ENCODE assay signal across 8 cellular contexts in genomic region chr12:55966408-55967281, GRCh38. TPM values are rescaled to one million over a fixed set of nuclear protein-coding genes. Genes with fewer than 3 reads are reported as not detected.
DNase-seq lines count a peak whose midpoint lies in the region; ATAC-seq and TF ChIP-seq lines count a peak whose summit lies in the region.

CDK2 (plus strand) TSS chr12:55966830; CDS start chr12:55967009, 179 bp downstream.

- H3K27me3 ChIP-seq in Caco-2 (replicated peaks; ENCODE audit: control insufficient read depth, insufficient read depth, low read length) (no peaks in the 10 kb centered on the region), endodermal cell (ENCODE audit: control insufficient read depth, insufficient read depth, low read length, poor library complexity, severe bottlenecking) (no peaks in the 10 kb centered on the region)

- DNase-seq in Caco-2 (peak; percentile 91 to 96), GM20000 (ENCODE audit: low spot score) (peak; percentile 91), HT-29 (ENCODE audit: low spot score) (peak; percentile 93), NOMO-1 treated with dmso at 0.1 percent for 144 hours (lab: John Stamatoyannopoulos, UW; ENCODE audit: unreplicated experiment) (peak; percentile 82), endodermal cell (peak; percentile 99)
- peak; percentile 95 for DNase-seq in activated CD8-positive, alpha-beta memory T cell treated with anti-CD3 and anti-CD28 coated beads, Interleukin-2, amount 10 ng/mL, durations not matched to agents 7 days and 5 days
- DNase-seq in stimulated activated CD8-positive, alpha-beta memory T cell treated with anti-CD3 and anti-CD28 coated beads, Interleukin-15, amount 100 ng/mL, for 24 hours (ENCODE audit: low read depth): peak; percentile 88

- no peak for TF ChIP-seq CTCF in Caco-2 (IDR thresholded peaks at IDR 0.05; ENCODE audit: insufficient read depth in 1 of 2, low read depth in 1 of 2, low read length in 1 of 2, severe bottlenecking in 1 of 2, unreplicated experiment in 1 of 2)
- TF ChIP-seq CTCF in GM20000 (IDR thresholded peaks at IDR 0.05; ENCODE audit: extremely low read depth, missing control alignments): no peak
- no peak for TF ChIP-seq CTCF in endodermal cell (conservative IDR thresholded peaks at IDR 0.05)

- H3K9me3 Mint-ChIP-seq in Caco-2 (ENCODE audit: unreplicated experiment) (no peaks in the 10 kb centered on the region), endodermal cell (no peaks in the 10 kb centered on the region)
- H3K9me3 Mint-ChIP-seq in activated CD8-positive, alpha-beta memory T cell treated with anti-CD3 and anti-CD28 coated beads, Interleukin-2, amount 10 ng/mL, durations not matched to agents 7 days and 5 days (ENCODE audit: low read depth): no peaks in the 10 kb centered on the region

- CTCF ChIA-PET in Caco-2 (lab: Charles Lee): interaction anchor here (0.7 to 0.9 kb wide), 2 partner anchors 10 to 1249 kb away, joined by 3 to 8 read pairs; no protein-coding TSS in a partner anchor
- CTCF ChIA-PET in activated CD8-positive, alpha-beta memory T cell treated with anti-CD3 and anti-CD28 coated beads, Interleukin-2, amount 10 ng/mL, durations not matched to agents 7 days and 5 days (lab: Charles Lee): interaction anchor here (1.2 to 1.7 kb wide), 4 partner anchors 11 to 74 kb away, joined by 3 to 9 read pairs (median 4); no protein-coding TSS in a partner anchor

- no peaks in the 10 kb centered on the region for H3K9me3 ChIP-seq in Caco-2
- no peaks in the 10 kb centered on the region for H3K9me3 ChIP-seq in endodermal cell (ENCODE audit: control insufficient read depth, low read length)
- H3K9me3 ChIP-seq in mesodermal cell (ENCODE audit: control insufficient read depth, low read length): no peaks in the 10 kb centered on the region

- no peaks in the 10 kb centered on the region for H3K27me3 Mint-ChIP-seq in Caco-2 (ENCODE audit: insufficient read depth, unreplicated experiment)
- no peaks in the 10 kb centered on the region for H3K27me3 Mint-ChIP-seq in activated CD8-positive, alpha-beta memory T cell treated with anti-CD3 and anti-CD28 coated beads, Interleukin-2, amount 10 ng/mL, durations not matched to agents 7 days and 5 days
- no peaks in the 10 kb centered on the region for H3K27me3 Mint-ChIP-seq in endodermal cell (ENCODE audit: insufficient read depth)

- POLR2A ChIA-PET in Caco-2 (lab: Charles Lee): interaction anchor here (0.5 to 1.6 kb wide), 2 partner anchors 8 to 73 kb away, joined by 3 to 5 read pairs; partner anchors contain the start of gene RAB5B

- H3K4me3 Mint-ChIP-seq in Caco-2 (ENCODE audit: unreplicated experiment): peak within 1 kb of the TSS; percentile 98
- H3K4me3 Mint-ChIP-seq in activated CD8-positive, alpha-beta memory T cell treated with anti-CD3 and anti-CD28 coated beads, Interleukin-2, amount 10 ng/mL, durations not matched to agents 7 days and 5 days: peak within 1 kb of the TSS; percentile 98
- peak within 1 kb of the TSS; percentile 98 for H3K4me3 Mint-ChIP-seq in endodermal cell

- H3K27ac ChIP-seq in endodermal cell (ENCODE audit: low read depth, low read length) (peak within 1 kb of the TSS; percentile 79), mesodermal cell (ENCODE audit: low read depth, low read length, severe bottlenecking) (peak within 1 kb of the TSS; percentile 80)

- H3K36me3 ChIP-seq in Caco-2 (ENCODE audit: control insufficient read depth, insufficient read depth, low read length) (no peaks in the 10 kb centered on the region), endodermal cell (ENCODE audit: control insufficient read depth, insufficient read depth, low read length) (peaks cover 31% of the 10 kb centered on the region), mesodermal cell (ENCODE audit: control insufficient read depth, insufficient read depth, low read length) (peaks cover 39% of the 10 kb centered on the region)

- peak within 1 kb of the TSS; percentile 81 for H3K9ac ChIP-seq in endodermal cell (ENCODE audit: extremely low read depth, low read length, poor library complexity, severe bottlenecking)

- peaks cover 33% of the 10 kb centered on the region for H3K4me1 ChIP-seq in Caco-2
- peaks cover 10% of the 10 kb centered on the region for H3K4me1 ChIP-seq in endodermal cell (ENCODE audit: control insufficient read depth, insufficient read depth, low read length)
- peaks cover 19% of the 10 kb centered on the region for H3K4me1 ChIP-seq in mesodermal cell (ENCODE audit: control insufficient read depth, insufficient read depth, low read length, poor library complexity, severe bottlenecking)

- H3K4me3 ChIP-seq in Caco-2 (ENCODE audit: low read depth, low read length): peak within 1 kb of the TSS; percentile 90
- peak within 1 kb of the TSS; percentile 93 for H3K4me3 ChIP-seq in endodermal cell (ENCODE audit: low read length)
- peak within 1 kb of the TSS; percentile 91 for H3K4me3 ChIP-seq in mesodermal cell (ENCODE audit: extremely low read depth, insufficient read depth, low read length, poor library complexity, severe bottlenecking)

- H3K36me3 Mint-ChIP-seq in Caco-2 (ENCODE audit: insufficient read depth, unreplicated experiment) (peaks cover 52% of the 10 kb centered on the region), endodermal cell (ENCODE audit: low read depth) (peaks cover 18% of the 10 kb centered on the region)
- peaks cover 24% of the 10 kb centered on the region for H3K36me3 Mint-ChIP-seq in activated CD8-positive, alpha-beta memory T cell treated with anti-CD3 and anti-CD28 coated beads, Interleukin-2, amount 10 ng/mL, durations not matched to agents 7 days and 5 days

- H3K27ac Mint-ChIP-seq in Caco-2 (ENCODE audit: unreplicated experiment): peak within 1 kb of the TSS; percentile 95
- peak within 1 kb of the TSS; percentile 83 for H3K27ac Mint-ChIP-seq in activated CD8-positive, alpha-beta memory T cell treated with anti-CD3 and anti-CD28 coated beads, Interleukin-2, amount 10 ng/mL, durations not matched to agents 7 days and 5 days
- H3K27ac Mint-ChIP-seq in endodermal cell: peak within 1 kb of the TSS; percentile 95

- 1 to 3% methylated on average over 15 to 43 of the region's 45 CpGs for WGBS in endodermal cell (ENCODE audit: insufficient coverage in 1 of 2, insufficient read length in 1 of 2), 2 experiments
- 1% methylated on average over 36 to 37 of the region's 45 CpGs for WGBS in mesodermal cell (ENCODE audit: insufficient coverage in 2 of 2), 2 experiments

- BruUV-seq in Caco-2 (replicated peaks; lab: Mats Ljungman, UMichigan): TSS peak; percentile 61

- H3K4me1 Mint-ChIP-seq in Caco-2 (ENCODE audit: low read depth, unreplicated experiment) (peaks cover 23% of the 10 kb centered on the region), endodermal cell (peaks cover 29% of the 10 kb centered on the region)
- H3K4me1 Mint-ChIP-seq in activated CD8-positive, alpha-beta memory T cell treated with anti-CD3 and anti-CD28 coated beads, Interleukin-2, amount 10 ng/mL, durations not matched to agents 7 days and 5 days: peaks cover 40% of the 10 kb centered on the region

- ATAC-seq in activated CD8-positive, alpha-beta memory T cell treated with anti-CD3 and anti-CD28 coated beads, Interleukin-2, amount 10 ng/mL, durations not matched to agents 7 days and 5 days: peak; percentile 97

- intact Hi-C loops in Caco-2 (cut with micrococcal nuclease; ENCODE audit: unreplicated experiment): loop anchor here (1.0 kb wide), 1 partner anchor 10 kb away; no protein-coding TSS in a partner anchor

RNA-seq across cellular contexts. Expression of gene CDK2, which starts in this region (rescaled TPM):
- total RNA-seq in Caco-2 (2022) (103 and 110 TPM in 2 replicates), endodermal cell (10 to 100 TPM; 60.8 to 69.8 TPM)
- total RNA-seq in HT-29 (2014; rRNA removed; shearing (Covaris generic)): 46.8 and 49.4 TPM in 2 replicates
- 100 to 1,000 TPM; 146 to 158 TPM for total RNA-seq in activated CD8-positive, alpha-beta memory T cell treated with anti-CD3 and anti-CD28 coated beads, Interleukin-2, amount 10 ng/mL, durations not matched to agents 7 days and 5 days
- 98.5 TPM for polyA plus RNA-seq in endodermal cell (2013, experiment 1 of 2)
- 97.2 TPM for polyA plus RNA-seq in endodermal cell (2013, experiment 2 of 2)
- 51.1 TPM for polyA plus RNA-seq in mesodermal cell (2013, experiment 1 of 2)
- polyA plus RNA-seq in mesodermal cell (2013, experiment 2 of 2): 49.6 TPM

Comparison
In these comparisons a context has a peak if more than half of its experiments do, and no peak if none do; other contexts are left out.
1. Peak in every context shown above with its lines: DNase-seq, ATAC-seq, H3K4me3 ChIP-seq and H3K27ac ChIP-seq.